In genomic region chr22:50346415-50346945, GRCh38 we compare ENCODE assay signal across 1 cellular context.
TF ChIP-seq lines count a peak whose summit lies in the region.

No MANE protein-coding gene starts in this region.

TF ChIP-seq in GM12878, 131 proteins besides CTCF, POLR2A, EP300 and RAD21:
- no peak for TF ChIP-seq RFX5 (IDR thresholded peaks at IDR 0.05; ENCODE audit: low read depth, low read length)
- no peak for TF ChIP-seq E4F1 (IDR thresholded peaks at IDR 0.05; ENCODE audit: borderline replicate concordance, partially characterized antibody)
- TF ChIP-seq ZNF274 (IDR thresholded peaks at IDR 0.05; ENCODE audit: insufficient read depth, insufficient read length) = no peak
- no peak for TF ChIP-seq RCOR1 (conservative IDR thresholded peaks at IDR 0.05; ENCODE audit: low read depth, low read length)
- TF ChIP-seq STAT3 (IDR thresholded peaks at IDR 0.05; ENCODE audit: low read depth, low read length) = no peak
- no peak for TF ChIP-seq CHD2 (IDR thresholded peaks at IDR 0.05; ENCODE audit: borderline replicate concordance, low read depth, low read length)
- no peak for TF ChIP-seq ZNF622 (IDR thresholded peaks at IDR 0.05)
- no peak for TF ChIP-seq NFIC (IDR thresholded peaks at IDR 0.05; ENCODE audit: low read depth, low read length)
- TF ChIP-seq CEBPB (IDR thresholded peaks at IDR 0.05; ENCODE audit: borderline replicate concordance in 1 of 2, low read depth in 2 of 2, low read length in 2 of 2) = no peak
- TF ChIP-seq TCF12 (IDR thresholded peaks at IDR 0.05; ENCODE audit: low read depth, low read length) = no peak
